1 cellular context compared by ENCODE assay signal in genomic region chr6:7673063-7673536, GRCh38.
TF ChIP-seq lines count a peak whose summit lies in the region.

No MANE protein-coding gene starts in this region.

TF ChIP-seq in HEK293, 187 proteins besides CTCF, POLR2A, EP300 and RAD21 (continued from another document):
- no peak for TF ChIP-seq ZNF830 (tag by site-specific recombination; IDR thresholded peaks at IDR 0.05; ENCODE audit: low read depth)
- no peak for TF ChIP-seq ZNF248 (tag by site-specific recombination; IDR thresholded peaks at IDR 0.05)
- no peak for TF ChIP-seq ZBTB8A (tag by site-specific recombination; IDR thresholded peaks at IDR 0.05)
- TF ChIP-seq HOXA7 (CRISPR knock-in tag; IDR thresholded peaks at IDR 0.05; ENCODE audit: borderline replicate concordance): no peak
- peak; percentile 83 for TF ChIP-seq GLIS2 (tag by site-specific recombination; IDR thresholded peaks at IDR 0.05)
- TF ChIP-seq SP2 (tag by site-specific recombination; IDR thresholded peaks at IDR 0.05): peak; percentile 51
- TF ChIP-seq IKZF3 (tag by site-specific recombination; IDR thresholded peaks at IDR 0.05): no peak
- peak; percentile 91 for TF ChIP-seq ZIC2 (tag by site-specific recombination; IDR thresholded peaks at IDR 0.05)
- TF ChIP-seq ZNF341 (tag by site-specific recombination; IDR thresholded peaks at IDR 0.05; ENCODE audit: low read depth): peak; percentile 90
- TF ChIP-seq SALL2 (tag by site-specific recombination; IDR thresholded peaks at IDR 0.05; ENCODE audit: borderline replicate concordance): no peak
- no peak for TF ChIP-seq ZSCAN30 (tag by site-specific recombination; IDR thresholded peaks at IDR 0.05)
- 0 out of 2 replicates have a peak, but pooled peaks have one; percentile 46 for TF ChIP-seq ZNF692 (tag by site-specific recombination; IDR thresholded peaks at IDR 0.05)
- peak; percentile 61; the same call in 1 of the 2 replicates for TF ChIP-seq ZFP69B (tag by site-specific recombination; IDR thresholded peaks at IDR 0.05)
TF ChIP-seq in HEK293: peak in this region for 27.
